ENCODE assay signal across 9 cellular contexts in genomic region chr3:188349276-188349962, GRCh38.
DNase-seq lines count a peak whose midpoint lies in the region; ATAC-seq and TF ChIP-seq lines count a peak whose summit lies in the region.
"Had no signal": no experiment of that assay in that cellular context is flagged by ENCODE, and none has a peak within 500 bp of the region (broad histone marks: within the 10 kb centered on the region; RNA-seq: fewer than 3 reads in every experiment).

No MANE protein-coding gene starts in this region.

- H3K27ac ChIP-seq in breast epithelium = peak overlapping the region; percentile 68 to 73

- H3K36me3 ChIP-seq in breast epithelium = no peaks in the 10 kb centered on the region

- H3K27ac Mint-ChIP-seq in type B pancreatic cell = peak overlapping the region; percentile 80
- H3K27ac Mint-ChIP-seq in stimulated activated effector memory CD8-positive, alpha-beta T cell treated with anti-CD3 and anti-CD28 coated beads, Interleukin-12 subunit alpha, Interleukin-12 subunit beta, amount 100 ng/mL, for 72 hours = no peak overlapping the region
- H3K27ac Mint-ChIP-seq in activated naive CD4-positive, alpha-beta T cell treated with anti-CD3 and anti-CD28 coated beads, Interleukin-2, amount 50 U/mL, for 72 hours = no peak overlapping the region
- H3K27ac Mint-ChIP-seq: activated CD4-positive, alpha-beta memory T cell treated with anti-CD3 and anti-CD28 coated beads, Interleukin-2, amount 10 ng/mL, durations not matched to agents 7 days and 5 days had no signal

- ATAC-seq in left lobe of liver = peak; percentile 31
- no peak for ATAC-seq in HG03520 (IDR thresholded peaks at IDR 0.05; ENCODE audit: unreplicated experiment)
- ATAC-seq in stimulated activated effector memory CD8-positive, alpha-beta T cell treated with anti-CD3 and anti-CD28 coated beads, Interleukin-12 subunit alpha, Interleukin-12 subunit beta, amount 100 ng/mL, for 72 hours = no peak
- ATAC-seq in activated naive CD4-positive, alpha-beta T cell treated with anti-CD3 and anti-CD28 coated beads, Interleukin-2, amount 50 U/mL, for 72 hours = no peak

- H3K4me3 ChIP-seq in breast epithelium = no peak overlapping the region

- no peak for TF ChIP-seq POLR2A in breast epithelium (IDR thresholded peaks at IDR 0.05)

- H3K36me3 Mint-ChIP-seq in type B pancreatic cell = peaks cover 7% of the 10 kb centered on the region
- no peaks in the 10 kb centered on the region for H3K36me3 Mint-ChIP-seq in stimulated activated effector memory CD8-positive, alpha-beta T cell treated with anti-CD3 and anti-CD28 coated beads, Interleukin-12 subunit alpha, Interleukin-12 subunit beta, amount 100 ng/mL, for 72 hours
- H3K36me3 Mint-ChIP-seq in activated naive CD4-positive, alpha-beta T cell treated with anti-CD3 and anti-CD28 coated beads, Interleukin-2, amount 50 U/mL, for 72 hours = peaks cover 6 to 7% of the 10 kb centered on the region in 2 donors

- peaks cover 0 to 6% of the 10 kb centered on the region in 2 donors for H3K4me1 ChIP-seq in breast epithelium

- intact Hi-C loops in breast epithelium (cut with DNase I; ENCODE audit: low total_unique reads) = no loop called here

- H3K27me3 ChIP-seq in breast epithelium = no peaks in the 10 kb centered on the region

- H3K27me3 Mint-ChIP-seq in type B pancreatic cell = no peaks in the 10 kb centered on the region
- H3K27me3 Mint-ChIP-seq: activated CD4-positive, alpha-beta memory T cell treated with anti-CD3 and anti-CD28 coated beads, Interleukin-2, amount 10 ng/mL, durations not matched to agents 7 days and 5 days had no signal

- H3K9me3 ChIP-seq in breast epithelium = no peaks in the 10 kb centered on the region

- peak overlapping the region; percentile 20 for H3K4me3 Mint-ChIP-seq in type B pancreatic cell
- H3K4me3 Mint-ChIP-seq in stimulated activated effector memory CD8-positive, alpha-beta T cell treated with anti-CD3 and anti-CD28 coated beads, Interleukin-12 subunit alpha, Interleukin-12 subunit beta, amount 100 ng/mL, for 72 hours = no peak overlapping the region
- H3K4me3 Mint-ChIP-seq: activated CD4-positive, alpha-beta memory T cell treated with anti-CD3 and anti-CD28 coated beads, Interleukin-2, amount 10 ng/mL, durations not matched to agents 7 days and 5 days had no signal

- peaks cover 43% of the 10 kb centered on the region for H3K4me1 Mint-ChIP-seq in type B pancreatic cell (ENCODE audit: unreplicated experiment)
- H3K4me1 Mint-ChIP-seq in stimulated activated effector memory CD8-positive, alpha-beta T cell treated with anti-CD3 and anti-CD28 coated beads, Interleukin-12 subunit alpha, Interleukin-12 subunit beta, amount 100 ng/mL, for 72 hours = peaks cover 6% of the 10 kb centered on the region
- H3K4me1 Mint-ChIP-seq: activated CD4-positive, alpha-beta memory T cell treated with anti-CD3 and anti-CD28 coated beads, Interleukin-2, amount 10 ng/mL, durations not matched to agents 7 days and 5 days had no signal

- DNase-seq in LHCN-M2 (ENCODE audit: low read depth) (peak; percentile 71), breast epithelium (ENCODE audit: low spot score in 2 of 2) (no peak), left lobe of liver (ENCODE audit: low spot score) (no peak), type B pancreatic cell (ENCODE audit: extremely low spot score, unreplicated experiment) (no peak), NCI-H1092 (lab: John Stamatoyannopoulos, UW) (no peak)
- no peak for DNase-seq in stimulated activated effector memory CD8-positive, alpha-beta T cell treated with anti-CD3 and anti-CD28 coated beads, Interleukin-12 subunit alpha, Interleukin-12 subunit beta, amount 100 ng/mL, for 72 hours (ENCODE audit: low spot score in 2 of 2)
- DNase-seq in activated naive CD4-positive, alpha-beta T cell treated with anti-CD3 and anti-CD28 coated beads, Interleukin-2, amount 50 U/mL, for 72 hours (ENCODE audit: low spot score in 2 of 2) = no peak
- DNase-seq: activated CD4-positive, alpha-beta memory T cell treated with anti-CD3 and anti-CD28 coated beads, Interleukin-2, amount 10 ng/mL, durations not matched to agents 7 days and 5 days had no signal

- no peak for TF ChIP-seq CTCF in breast epithelium (IDR thresholded peaks at IDR 0.05)
- TF ChIP-seq CTCF in type B pancreatic cell (conservative IDR thresholded peaks at IDR 0.05) = no peak

- H3K9me3 Mint-ChIP-seq in type B pancreatic cell = no peaks in the 10 kb centered on the region
- no peaks in the 10 kb centered on the region for H3K9me3 Mint-ChIP-seq in stimulated activated effector memory CD8-positive, alpha-beta T cell treated with anti-CD3 and anti-CD28 coated beads, Interleukin-12 subunit alpha, Interleukin-12 subunit beta, amount 100 ng/mL, for 72 hours
- no peaks in the 10 kb centered on the region for H3K9me3 Mint-ChIP-seq in activated naive CD4-positive, alpha-beta T cell treated with anti-CD3 and anti-CD28 coated beads, Interleukin-2, amount 50 U/mL, for 72 hours
- H3K9me3 Mint-ChIP-seq: activated CD4-positive, alpha-beta memory T cell treated with anti-CD3 and anti-CD28 coated beads, Interleukin-2, amount 10 ng/mL, durations not matched to agents 7 days and 5 days had no signal
